In genomic region chr11:83194284-83195175, GRCh38 we compare ENCODE assay signal across 8 cellular contexts. TPM values are rescaled to one million over a fixed set of nuclear protein-coding genes. Genes with fewer than 3 reads are reported as not detected.
DNase-seq lines count a peak whose midpoint lies in the region; ATAC-seq lines count a peak whose summit lies in the region.

No MANE protein-coding gene starts in this region.

- H3K4me2 ChIP-seq in GM23248 (ENCODE audit: unreplicated experiment): peak overlapping the region; percentile 99

- peak overlapping the region; percentile 95 for H3K27ac ChIP-seq in GM23248
- H3K27ac ChIP-seq in KOPT-K1 (ENCODE audit: low read depth, low read length, poor library complexity, severe bottlenecking): peak overlapping the region; percentile 73
- H3K27ac ChIP-seq in layer of hippocampus (ENCODE audit: low read depth, low read length): peak overlapping the region; percentile 71

- H2AFZ ChIP-seq in GM23248: peak overlapping the region; percentile 89

- H3K9ac ChIP-seq in GM23248: peak overlapping the region; percentile 98

- peaks cover 68% of the 10 kb centered on the region for H3K79me2 ChIP-seq in GM23248 (ENCODE audit: insufficient read depth)

- peak; percentile 56 for DNase-seq in GM04504 (ENCODE audit: low read depth)
- peak; percentile 90 for DNase-seq in GM23248
- peak; percentile 45 for DNase-seq in cerebellar cortex (ENCODE audit: low spot score)
- peak; percentile 58 to 59 for DNase-seq in stimulated activated CD4-positive, alpha-beta T cell treated with anti-CD3 and anti-CD28 coated beads, Interleukin-2, amount 100 ng/mL, for 24 hours
- no peak for DNase-seq in COR-L47 (lab: John Stamatoyannopoulos, UW)

- H3K36me3 ChIP-seq in GM23248 (ENCODE audit: low read depth) (peaks cover 21% of the 10 kb centered on the region; the same call in 1 of the 2 replicates), KOPT-K1 (ENCODE audit: insufficient read depth, low read length) (peaks cover 28% of the 10 kb centered on the region)

- ATAC-seq in activated CD4-positive, CD25-positive, alpha-beta regulatory T cell treated with anti-CD3 and anti-CD28 coated beads, Interleukin-2, amount 50 U/mL, for 24 hours: peak; percentile 55 to 69

- H3K9me3 ChIP-seq in GM23248 (ENCODE audit: low read depth) (no peaks in the 10 kb centered on the region), KOPT-K1 (ENCODE audit: insufficient read depth, low read length, poor library complexity, severe bottlenecking) (no peaks in the 10 kb centered on the region)

- no peaks in the 10 kb centered on the region for H4K20me1 ChIP-seq in GM23248 (ENCODE audit: insufficient read depth)

- H3K9me2 ChIP-seq in GM23248 (ENCODE audit: insufficient read depth): no peaks in the 10 kb centered on the region

- WGBS in GM23248 (ENCODE audit: low coverage in 1 of 2, low lambda C conversion rate in 2 of 2, missing lambda C conversion rate in 2 of 2), 2 experiments: 0 to 1% methylated on average over 30 to 35 of the region's 35 CpGs

- H3K27me3 ChIP-seq in GM23248 (replicated peaks; ENCODE audit: insufficient read depth) (no peaks in the 10 kb centered on the region), layer of hippocampus (ENCODE audit: control insufficient read depth, insufficient read depth, low read length) (no peaks in the 10 kb centered on the region)

- in situ Hi-C loops in GM23248 (cut with MboI): no loop called here

- peaks cover 49% of the 10 kb centered on the region for H3F3A ChIP-seq in GM23248 (ENCODE audit: insufficient read depth)

- peak overlapping the region; percentile 90 for H3K4me3 ChIP-seq in GM23248

- peaks cover 42% of the 10 kb centered on the region for H3K4me1 ChIP-seq in GM23248 (ENCODE audit: insufficient read depth)

RNA-seq across cellular contexts. Expression of gene ANKRD42, which starts 1.0 kb away (rescaled TPM):
- total RNA-seq in GM23248 (2014; rRNA removed; shearing (Covaris generic)): 17.8 and 22.0 TPM in 2 replicates
- polyA plus RNA-seq in GM23248 (2016; fragmentation: Nextera tagmentation; extraction: Ambion mirVana): 17.6 and 19.7 TPM in 2 replicates

RNA-seq across cellular contexts. Expression of gene PCF11, which starts 37.6 kb away (rescaled TPM):
- total RNA-seq in GM23248 (2014; rRNA removed; shearing (Covaris generic)): 19.7 and 38.2 TPM in 2 replicates
- polyA plus RNA-seq in GM23248 (2016; fragmentation: Nextera tagmentation; extraction: Ambion mirVana): 7.4 and 9.1 TPM in 2 replicates
